17 cellular contexts compared by ENCODE assay signal in genomic region chr3:14836049-14836468, GRCh38. TPM values are rescaled to one million over a fixed set of nuclear protein-coding genes. Genes with fewer than 3 reads are reported as not detected.
A peak's percentile ranks its signal among the peaks of the same experiment; 100 is the strongest.
DNase-seq lines count a peak whose midpoint lies in the region; ATAC-seq and TF ChIP-seq lines count a peak whose summit lies in the region.
"Had no signal": no experiment of that assay in that cellular context is flagged by ENCODE, and none has a peak within 500 bp of the region (broad histone marks: within the 10 kb centered on the region; RNA-seq: fewer than 3 reads in every experiment).

No MANE protein-coding gene starts in this region.

- no peak for TF ChIP-seq POLR2A in body of pancreas (IDR thresholded peaks at IDR 0.05)

- H3K4me1 Mint-ChIP-seq in activated CD8-positive, alpha-beta memory T cell treated with anti-CD3 and anti-CD28 coated beads, Interleukin-2, amount 10 ng/mL, durations not matched to agents 7 days and 5 days = no peaks in the 10 kb centered on the region

- ATAC-seq in body of pancreas (peak; percentile 29), HG02610 (IDR thresholded peaks at IDR 0.05; ENCODE audit: unreplicated experiment) (no peak)
- ATAC-seq in activated CD8-positive, alpha-beta memory T cell treated with anti-CD3 and anti-CD28 coated beads, Interleukin-2, amount 10 ng/mL, durations not matched to agents 7 days and 5 days = no peak
- ATAC-seq: activated T-cell treated with anti-CD3 and anti-CD28 coated beads, Interleukin-2, amount 50 U/mL, for 72 hours; Panc1 had no signal

- DNase-seq in body of pancreas (peak; percentile 24 to 51 (median 32)), cardiac septum (ENCODE audit: low spot score) (peak; percentile 80), tibial artery (peak; percentile 68 to 78), SHP77 (lab: John Stamatoyannopoulos, UW) (no peak), NCI-H1694 treated with DMSO at 0.1 percent for 48 hours (lab: John Stamatoyannopoulos, UW) (no peak)
- DNase-seq in activated CD8-positive, alpha-beta memory T cell treated with anti-CD3 and anti-CD28 coated beads, Interleukin-2, amount 10 ng/mL, durations not matched to agents 7 days and 5 days = no peak
- DNase-seq: activated CD4-positive, alpha-beta memory T cell treated with anti-CD3 and anti-CD28 coated beads for 36 hours; activated T-cell treated with anti-CD3 and anti-CD28 coated beads, Interleukin-2, amount 50 U/mL, for 72 hours; effector memory CD4-positive, alpha-beta T cell; mesenchymal stem cell; NCI-H1105; NCI-H82; stimulated activated CD4-positive, alpha-beta T cell treated with anti-CD3 and anti-CD28 coated beads, Interleukin-4, amount 100 ng/mL, for 24 hours; stimulated activated CD8-positive, alpha-beta memory T cell treated with anti-CD3 and anti-CD28 coated beads, Interleukin-4, amount 100 ng/mL, for 48 hours had no signal

- TF ChIP-seq CTCF in body of pancreas (IDR thresholded peaks at IDR 0.05) (no peak), tibial artery (IDR thresholded peaks at IDR 0.05) (no peak)

- H3K36me3 Mint-ChIP-seq in activated CD8-positive, alpha-beta memory T cell treated with anti-CD3 and anti-CD28 coated beads, Interleukin-2, amount 10 ng/mL, durations not matched to agents 7 days and 5 days = no peaks in the 10 kb centered on the region
- H3K36me3 Mint-ChIP-seq: activated CD4-positive, alpha-beta memory T cell treated with anti-CD3 and anti-CD28 coated beads for 36 hours had no signal

- no peaks in the 10 kb centered on the region for H3K36me3 ChIP-seq in body of pancreas (replicated peaks in 1 of 2; ENCODE audit: insufficient read depth in 1 of 2, low read depth in 2 of 2)
- H3K36me3 ChIP-seq in muscle layer of duodenum (ENCODE audit: control insufficient read depth in 1 of 2, insufficient read depth in 2 of 2, low read length in 2 of 2) = no peaks in the 10 kb centered on the region
- H3K36me3 ChIP-seq in tibial artery = no peaks in the 10 kb centered on the region

- no peaks in the 10 kb centered on the region for H3K9me3 ChIP-seq in body of pancreas
- H3K9me3 ChIP-seq in muscle layer of duodenum (ENCODE audit: control insufficient read depth in 1 of 2, low read length in 2 of 2) = no peaks in the 10 kb centered on the region
- no peaks in the 10 kb centered on the region for H3K9me3 ChIP-seq in tibial artery

- H3K4me3 ChIP-seq in body of pancreas (no peak overlapping the region), muscle layer of duodenum (ENCODE audit: low read depth in 1 of 2, low read length in 2 of 2) (no peak overlapping the region), tibial artery (no peak overlapping the region)

- 43 to 66% methylated on average over 4 to 9 of the region's 9 CpGs for WGBS in body of pancreas, 2 donors

- H3K4me3 Mint-ChIP-seq in activated CD8-positive, alpha-beta memory T cell treated with anti-CD3 and anti-CD28 coated beads, Interleukin-2, amount 10 ng/mL, durations not matched to agents 7 days and 5 days = no peak overlapping the region
- H3K4me3 Mint-ChIP-seq: activated CD4-positive, alpha-beta memory T cell treated with anti-CD3 and anti-CD28 coated beads for 36 hours; activated T-cell treated with anti-CD3 and anti-CD28 coated beads, Interleukin-2, amount 50 U/mL, for 72 hours had no signal

- H3K27ac ChIP-seq in body of pancreas = no peak overlapping the region
- peak overlapping the region; percentile 27 for H3K27ac ChIP-seq in muscle layer of duodenum (ENCODE audit: low read length)
- no peak overlapping the region for H3K27ac ChIP-seq in tibial artery

- H3K27ac Mint-ChIP-seq in activated CD8-positive, alpha-beta memory T cell treated with anti-CD3 and anti-CD28 coated beads, Interleukin-2, amount 10 ng/mL, durations not matched to agents 7 days and 5 days = no peak overlapping the region
- H3K27ac Mint-ChIP-seq: activated CD4-positive, alpha-beta memory T cell treated with anti-CD3 and anti-CD28 coated beads for 36 hours had no signal

- H3K4me1 ChIP-seq in body of pancreas (no peaks in the 10 kb centered on the region), muscle layer of duodenum (ENCODE audit: control insufficient read depth in 1 of 2, insufficient read depth in 2 of 2, low read length in 2 of 2) (peaks cover 9 to 10% of the 10 kb centered on the region in 2 donors), tibial artery (peaks cover 0 to 5% (median 0%) of the 10 kb centered on the region in 4 donors)

- intact Hi-C loops in body of pancreas (cut with DNase I) = no loop called here
- intact Hi-C loops in cardiac septum (cut with DNase I) = no loop called here
- intact Hi-C loops in tibial artery (cut with DNase I; ENCODE audit: low total_unique reads) = no loop called here

- CTCF ChIA-PET in activated CD8-positive, alpha-beta memory T cell treated with anti-CD3 and anti-CD28 coated beads, Interleukin-2, amount 10 ng/mL, durations not matched to agents 7 days and 5 days (lab: Charles Lee) = no interaction called here

- H3K9me3 Mint-ChIP-seq in activated CD8-positive, alpha-beta memory T cell treated with anti-CD3 and anti-CD28 coated beads, Interleukin-2, amount 10 ng/mL, durations not matched to agents 7 days and 5 days (ENCODE audit: low read depth) = no peaks in the 10 kb centered on the region
- H3K9me3 Mint-ChIP-seq: activated CD4-positive, alpha-beta memory T cell treated with anti-CD3 and anti-CD28 coated beads for 36 hours; activated T-cell treated with anti-CD3 and anti-CD28 coated beads, Interleukin-2, amount 50 U/mL, for 72 hours had no signal

- no peaks in the 10 kb centered on the region for H3K27me3 ChIP-seq in body of pancreas
- no peaks in the 10 kb centered on the region for H3K27me3 ChIP-seq in muscle layer of duodenum (ENCODE audit: low read depth, low read length)
- no peaks in the 10 kb centered on the region for H3K27me3 ChIP-seq in tibial artery

- peaks cover 43% of the 10 kb centered on the region for H3K27me3 Mint-ChIP-seq in activated CD8-positive, alpha-beta memory T cell treated with anti-CD3 and anti-CD28 coated beads, Interleukin-2, amount 10 ng/mL, durations not matched to agents 7 days and 5 days
- H3K27me3 Mint-ChIP-seq: activated CD4-positive, alpha-beta memory T cell treated with anti-CD3 and anti-CD28 coated beads for 36 hours had no signal

RNA-seq across cellular contexts. Expression of gene FGD5, which starts 17.3 kb away (rescaled TPM):
- total RNA-seq in body of pancreas (1 to 10 TPM; 4.9 to 7.8 TPM), cardiac septum (15.6 TPM)
- not detected for total RNA-seq in activated CD8-positive, alpha-beta memory T cell treated with anti-CD3 and anti-CD28 coated beads, Interleukin-2, amount 10 ng/mL, durations not matched to agents 7 days and 5 days
- total RNA-seq: activated T-cell treated with anti-CD3 and anti-CD28 coated beads, Interleukin-2, amount 50 U/mL, for 72 hours had no signal

Comparison
In these comparisons a context has a peak if more than half of its experiments do, and no peak if none do; other contexts are left out.
1. DNase-seq: peak in body of pancreas (4 of 4), cardiac septum (single experiment) and tibial artery (2 of 2); none in SHP77 (0 of 2), NCI-H1694 treated with DMSO at 0.1 percent for 48 hours (single experiment) and activated CD8-positive, alpha-beta memory T cell treated with anti-CD3 and anti-CD28 coated beads, Interleukin-2, amount 10 ng/mL, durations not matched to agents 7 days and 5 days (single experiment).
2. RNA of gene FGD5, which starts 17.3 kb away (total RNA-seq): 15.6 TPM in cardiac septum (single experiment) and 4.9 to 7.8 TPM in body of pancreas; not detected in activated CD8-positive, alpha-beta memory T cell treated with anti-CD3 and anti-CD28 coated beads, Interleukin-2, amount 10 ng/mL, durations not matched to agents 7 days and 5 days; every median in the first group is over 4 times any median in the second.